ENCODE assay signal across 1 cellular context in the genomic region with DNA sequence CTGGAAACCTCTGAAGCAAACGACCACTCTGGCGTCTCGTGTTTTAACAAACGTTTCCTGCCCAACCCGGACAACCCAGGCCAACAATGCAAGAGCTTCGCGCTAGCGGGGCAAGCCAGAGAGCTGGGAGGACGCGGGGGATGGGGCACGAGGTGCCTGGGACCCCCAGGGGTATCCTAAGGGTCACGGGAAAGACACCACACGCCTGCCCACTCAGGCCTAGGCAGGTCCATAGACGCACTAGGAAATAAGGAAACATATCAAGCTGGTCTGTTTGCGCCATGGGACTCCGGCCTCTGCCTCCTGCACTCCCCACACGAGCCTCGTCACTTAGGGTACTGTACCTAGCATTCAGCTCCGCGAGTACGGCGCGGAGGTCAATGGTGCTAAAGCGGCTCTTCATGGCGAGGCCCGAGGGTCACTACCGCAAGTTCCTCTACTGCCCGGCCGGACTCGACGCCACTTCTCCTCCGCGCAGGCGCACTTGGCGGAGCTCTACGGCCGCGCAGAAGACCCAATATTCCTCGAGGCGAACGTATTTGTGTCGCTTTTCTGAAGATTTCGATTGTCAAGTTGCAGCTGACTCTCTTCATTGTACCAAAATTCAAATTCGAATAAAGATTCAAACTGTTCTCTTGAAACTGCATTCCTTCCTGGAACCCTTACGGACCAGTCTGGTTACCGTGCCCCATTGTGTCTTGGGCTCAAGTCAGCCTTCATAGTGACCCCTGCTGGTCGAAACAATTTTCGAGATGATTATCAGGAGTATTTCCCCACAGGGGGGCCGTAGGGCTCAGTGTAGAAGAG.
A peak's percentile ranks its signal among the peaks of the same experiment; 100 is the strongest.
TF ChIP-seq lines count a peak whose summit lies in the region.

A gene with protein sequence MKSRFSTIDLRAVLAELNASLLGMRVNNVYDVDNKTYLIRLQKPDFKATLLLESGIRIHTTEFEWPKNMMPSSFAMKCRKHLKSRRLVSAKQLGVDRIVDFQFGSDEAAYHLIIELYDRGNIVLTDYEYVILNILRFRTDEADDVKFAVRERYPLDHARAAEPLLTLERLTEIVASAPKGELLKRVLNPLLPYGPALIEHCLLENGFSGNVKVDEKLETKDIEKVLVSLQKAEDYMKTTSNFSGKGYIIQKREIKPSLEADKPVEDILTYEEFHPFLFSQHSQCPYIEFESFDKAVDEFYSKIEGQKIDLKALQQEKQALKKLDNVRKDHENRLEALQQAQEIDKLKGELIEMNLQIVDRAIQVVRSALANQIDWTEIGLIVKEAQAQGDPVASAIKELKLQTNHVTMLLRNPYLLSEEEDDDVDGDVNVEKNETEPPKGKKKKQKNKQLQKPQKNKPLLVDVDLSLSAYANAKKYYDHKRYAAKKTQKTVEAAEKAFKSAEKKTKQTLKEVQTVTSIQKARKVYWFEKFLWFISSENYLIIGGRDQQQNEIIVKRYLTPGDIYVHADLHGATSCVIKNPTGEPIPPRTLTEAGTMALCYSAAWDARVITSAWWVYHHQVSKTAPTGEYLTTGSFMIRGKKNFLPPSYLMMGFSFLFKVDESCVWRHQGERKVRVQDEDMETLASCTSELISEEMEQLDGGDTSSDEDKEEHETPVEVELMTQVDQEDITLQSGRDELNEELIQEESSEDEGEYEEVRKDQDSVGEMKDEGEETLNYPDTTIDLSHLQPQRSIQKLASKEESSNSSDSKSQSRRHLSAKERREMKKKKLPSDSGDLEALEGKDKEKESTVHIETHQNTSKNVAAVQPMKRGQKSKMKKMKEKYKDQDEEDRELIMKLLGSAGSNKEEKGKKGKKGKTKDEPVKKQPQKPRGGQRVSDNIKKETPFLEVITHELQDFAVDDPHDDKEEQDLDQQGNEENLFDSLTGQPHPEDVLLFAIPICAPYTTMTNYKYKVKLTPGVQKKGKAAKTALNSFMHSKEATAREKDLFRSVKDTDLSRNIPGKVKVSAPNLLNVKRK (minus strand): TSS at position 438 of the 807 bp plus-strand sequence. CDS start 35 bp downstream, at position 403.

TF ChIP-seq in HepG2, 621 proteins besides CTCF, POLR2A, EP300 and RAD21 (continued from another document and continues in another):
- TF ChIP-seq, protein P1, sequence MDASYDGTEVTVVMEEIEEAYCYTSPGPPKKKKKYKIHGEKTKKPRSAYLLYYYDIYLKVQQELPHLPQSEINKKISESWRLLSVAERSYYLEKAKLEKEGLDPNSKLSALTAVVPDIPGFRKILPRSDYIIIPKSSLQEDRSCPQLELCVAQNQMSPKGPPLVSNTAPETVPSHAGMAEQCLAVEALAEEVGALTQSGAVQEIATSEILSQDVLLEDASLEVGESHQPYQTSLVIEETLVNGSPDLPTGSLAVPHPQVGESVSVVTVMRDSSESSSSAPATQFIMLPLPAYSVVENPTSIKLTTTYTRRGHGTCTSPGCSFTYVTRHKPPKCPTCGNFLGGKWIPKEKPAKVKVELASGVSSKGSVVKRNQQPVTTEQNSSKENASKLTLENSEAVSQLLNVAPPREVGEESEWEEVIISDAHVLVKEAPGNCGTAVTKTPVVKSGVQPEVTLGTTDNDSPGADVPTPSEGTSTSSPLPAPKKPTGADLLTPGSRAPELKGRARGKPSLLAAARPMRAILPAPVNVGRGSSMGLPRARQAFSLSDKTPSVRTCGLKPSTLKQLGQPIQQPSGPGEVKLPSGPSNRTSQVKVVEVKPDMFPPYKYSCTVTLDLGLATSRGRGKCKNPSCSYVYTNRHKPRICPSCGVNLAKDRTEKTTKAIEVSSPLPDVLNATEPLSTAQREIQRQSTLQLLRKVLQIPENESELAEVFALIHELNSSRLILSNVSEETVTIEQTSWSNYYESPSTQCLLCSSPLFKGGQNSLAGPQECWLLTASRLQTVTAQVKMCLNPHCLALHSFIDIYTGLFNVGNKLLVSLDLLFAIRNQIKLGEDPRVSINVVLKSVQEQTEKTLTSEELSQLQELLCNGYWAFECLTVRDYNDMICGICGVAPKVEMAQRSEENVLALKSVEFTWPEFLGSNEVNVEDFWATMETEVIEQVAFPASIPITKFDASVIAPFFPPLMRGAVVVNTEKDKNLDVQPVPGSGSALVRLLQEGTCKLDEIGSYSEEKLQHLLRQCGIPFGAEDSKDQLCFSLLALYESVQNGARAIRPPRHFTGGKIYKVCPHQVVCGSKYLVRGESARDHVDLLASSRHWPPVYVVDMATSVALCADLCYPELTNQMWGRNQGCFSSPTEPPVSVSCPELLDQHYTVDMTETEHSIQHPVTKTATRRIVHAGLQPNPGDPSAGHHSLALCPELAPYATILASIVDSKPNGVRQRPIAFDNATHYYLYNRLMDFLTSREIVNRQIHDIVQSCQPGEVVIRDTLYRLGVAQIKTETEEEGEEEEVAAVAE (CRISPR knock-in tag; IDR thresholded peaks at IDR 0.05; ENCODE audit: borderline replicate concordance), result no peak; the same call in none of the 2 replicates
- TF ChIP-seq HDAC6 (IDR thresholded peaks at IDR 0.05; ENCODE audit: low read depth, low read length), result no peak
- TF ChIP-seq, protein P2, sequence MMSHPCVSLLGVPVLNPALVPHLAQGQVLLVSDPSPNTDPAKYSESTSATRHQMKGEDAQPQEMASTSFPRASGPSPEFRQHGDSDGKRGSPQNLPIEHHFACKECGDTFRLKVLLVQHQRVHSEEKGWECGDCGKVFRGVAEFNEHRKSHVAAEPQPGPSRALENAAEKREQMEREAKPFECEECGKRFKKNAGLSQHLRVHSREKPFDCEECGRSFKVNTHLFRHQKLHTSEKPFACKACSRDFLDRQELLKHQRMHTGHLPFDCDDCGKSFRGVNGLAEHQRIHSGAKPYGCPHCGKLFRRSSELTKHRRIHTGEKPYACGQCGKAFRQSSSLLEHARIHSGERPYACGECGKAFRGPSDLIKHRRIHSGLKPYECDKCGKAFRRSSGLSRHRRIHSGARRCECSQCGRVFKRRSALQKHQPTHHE (CRISPR knock-in tag; IDR thresholded peaks at IDR 0.05; ENCODE audit: borderline replicate concordance), result 0 out of 2 replicates have a peak, but pooled peaks have one; percentile 48
- TF ChIP-seq ZNF777 (CRISPR knock-in tag; IDR thresholded peaks at IDR 0.05), result peak; percentile 92
- TF ChIP-seq, protein P3, sequence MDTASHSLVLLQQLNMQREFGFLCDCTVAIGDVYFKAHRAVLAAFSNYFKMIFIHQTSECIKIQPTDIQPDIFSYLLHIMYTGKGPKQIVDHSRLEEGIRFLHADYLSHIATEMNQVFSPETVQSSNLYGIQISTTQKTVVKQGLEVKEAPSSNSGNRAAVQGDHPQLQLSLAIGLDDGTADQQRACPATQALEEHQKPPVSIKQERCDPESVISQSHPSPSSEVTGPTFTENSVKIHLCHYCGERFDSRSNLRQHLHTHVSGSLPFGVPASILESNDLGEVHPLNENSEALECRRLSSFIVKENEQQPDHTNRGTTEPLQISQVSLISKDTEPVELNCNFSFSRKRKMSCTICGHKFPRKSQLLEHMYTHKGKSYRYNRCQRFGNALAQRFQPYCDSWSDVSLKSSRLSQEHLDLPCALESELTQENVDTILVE (CRISPR knock-in tag; IDR thresholded peaks at IDR 0.05), result no peak
- TF ChIP-seq, protein P4, sequence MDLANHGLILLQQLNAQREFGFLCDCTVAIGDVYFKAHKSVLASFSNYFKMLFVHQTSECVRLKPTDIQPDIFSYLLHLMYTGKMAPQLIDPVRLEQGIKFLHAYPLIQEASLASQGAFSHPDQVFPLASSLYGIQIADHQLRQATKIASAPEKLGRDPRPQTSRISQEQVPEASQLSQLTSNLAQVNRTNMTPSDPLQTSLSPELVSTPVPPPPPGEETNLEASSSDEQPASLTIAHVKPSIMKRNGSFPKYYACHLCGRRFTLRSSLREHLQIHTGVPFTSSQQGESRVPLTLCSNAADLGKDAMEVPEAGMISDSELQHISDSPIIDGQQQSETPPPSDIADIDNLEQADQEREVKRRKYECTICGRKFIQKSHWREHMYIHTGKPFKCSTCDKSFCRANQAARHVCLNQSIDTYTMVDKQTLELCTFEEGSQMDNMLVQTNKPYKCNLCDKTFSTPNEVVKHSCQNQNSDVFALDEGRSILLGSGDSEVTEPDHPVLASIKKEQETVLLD (CRISPR knock-in tag; IDR thresholded peaks at IDR 0.05; ENCODE audit: low read depth), result no peak
- no peak for TF ChIP-seq PHF5A (CRISPR knock-in tag; IDR thresholded peaks at IDR 0.05; ENCODE audit: low read depth, unreplicated experiment)
- TF ChIP-seq SP140L (CRISPR knock-in tag; IDR thresholded peaks at IDR 0.05; ENCODE audit: borderline replicate concordance), result no peak
- TF ChIP-seq MEIS1 (CRISPR knock-in tag; IDR thresholded peaks at IDR 0.05; ENCODE audit: borderline replicate concordance), result no peak
- no peak for TF ChIP-seq NR3C1 (CRISPR knock-in tag; IDR thresholded peaks at IDR 0.05)
- TF ChIP-seq, protein P5, sequence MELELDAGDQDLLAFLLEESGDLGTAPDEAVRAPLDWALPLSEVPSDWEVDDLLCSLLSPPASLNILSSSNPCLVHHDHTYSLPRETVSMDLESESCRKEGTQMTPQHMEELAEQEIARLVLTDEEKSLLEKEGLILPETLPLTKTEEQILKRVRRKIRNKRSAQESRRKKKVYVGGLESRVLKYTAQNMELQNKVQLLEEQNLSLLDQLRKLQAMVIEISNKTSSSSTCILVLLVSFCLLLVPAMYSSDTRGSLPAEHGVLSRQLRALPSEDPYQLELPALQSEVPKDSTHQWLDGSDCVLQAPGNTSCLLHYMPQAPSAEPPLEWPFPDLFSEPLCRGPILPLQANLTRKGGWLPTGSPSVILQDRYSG (CRISPR knock-in tag; IDR thresholded peaks at IDR 0.05), result no peak
- TF ChIP-seq XRCC5 (optimal IDR thresholded peaks at IDR 0.05; ENCODE audit: low read length), result no peak
- TF ChIP-seq, protein P6, sequence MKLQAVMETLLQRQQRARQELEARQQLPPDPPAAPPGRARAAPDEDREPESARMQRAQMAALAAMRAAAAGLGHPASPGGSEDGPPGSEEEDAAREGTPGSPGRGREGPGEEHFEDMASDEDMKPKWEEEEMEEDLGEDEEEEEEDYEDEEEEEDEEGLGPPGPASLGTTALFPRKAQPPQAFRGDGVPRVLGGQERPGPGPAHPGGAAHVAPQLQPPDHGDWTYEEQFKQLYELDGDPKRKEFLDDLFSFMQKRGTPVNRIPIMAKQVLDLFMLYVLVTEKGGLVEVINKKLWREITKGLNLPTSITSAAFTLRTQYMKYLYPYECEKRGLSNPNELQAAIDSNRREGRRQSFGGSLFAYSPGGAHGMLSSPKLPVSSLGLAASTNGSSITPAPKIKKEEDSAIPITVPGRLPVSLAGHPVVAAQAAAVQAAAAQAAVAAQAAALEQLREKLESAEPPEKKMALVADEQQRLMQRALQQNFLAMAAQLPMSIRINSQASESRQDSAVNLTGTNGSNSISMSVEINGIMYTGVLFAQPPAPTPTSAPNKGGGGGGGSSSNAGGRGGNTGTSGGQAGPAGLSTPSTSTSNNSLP (IDR thresholded peaks at IDR 0.05; ENCODE audit: low read depth, low read length), result no peak
- peak; percentile 57; the same call in 1 of the 2 replicates for TF ChIP-seq JUND (CRISPR knock-in tag; IDR thresholded peaks at IDR 0.05)
- TF ChIP-seq ZNF431 (CRISPR knock-in tag; IDR thresholded peaks at IDR 0.05; ENCODE audit: borderline replicate concordance, low read depth), result peak; percentile 30; the same call in 1 of the 2 replicates
- TF ChIP-seq, protein P7, sequence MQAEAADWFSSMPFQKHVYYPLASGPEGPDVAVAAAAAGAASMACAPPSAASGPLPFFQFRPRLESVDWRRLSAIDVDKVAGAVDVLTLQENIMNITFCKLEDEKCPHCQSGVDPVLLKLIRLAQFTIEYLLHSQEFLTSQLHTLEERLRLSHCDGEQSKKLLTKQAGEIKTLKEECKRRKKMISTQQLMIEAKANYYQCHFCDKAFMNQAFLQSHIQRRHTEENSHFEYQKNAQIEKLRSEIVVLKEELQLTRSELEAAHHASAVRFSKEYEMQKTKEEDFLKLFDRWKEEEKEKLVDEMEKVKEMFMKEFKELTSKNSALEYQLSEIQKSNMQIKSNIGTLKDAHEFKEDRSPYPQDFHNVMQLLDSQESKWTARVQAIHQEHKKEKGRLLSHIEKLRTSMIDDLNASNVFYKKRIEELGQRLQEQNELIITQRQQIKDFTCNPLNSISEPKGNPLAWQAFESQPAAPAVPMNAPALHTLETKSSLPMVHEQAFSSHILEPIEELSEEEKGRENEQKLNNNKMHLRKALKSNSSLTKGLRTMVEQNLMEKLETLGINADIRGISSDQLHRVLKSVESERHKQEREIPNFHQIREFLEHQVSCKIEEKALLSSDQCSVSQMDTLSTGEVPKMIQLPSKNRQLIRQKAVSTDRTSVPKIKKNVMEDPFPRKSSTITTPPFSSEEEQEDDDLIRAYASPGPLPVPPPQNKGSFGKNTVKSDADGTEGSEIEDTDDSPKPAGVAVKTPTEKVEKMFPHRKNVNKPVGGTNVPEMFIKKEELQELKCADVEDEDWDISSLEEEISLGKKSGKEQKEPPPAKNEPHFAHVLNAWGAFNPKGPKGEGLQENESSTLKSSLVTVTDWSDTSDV (CRISPR knock-in tag; IDR thresholded peaks at IDR 0.05), result no peak
- TF ChIP-seq CC2D1A (CRISPR knock-in tag; IDR thresholded peaks at IDR 0.05), result no peak
- TF ChIP-seq, protein P8, sequence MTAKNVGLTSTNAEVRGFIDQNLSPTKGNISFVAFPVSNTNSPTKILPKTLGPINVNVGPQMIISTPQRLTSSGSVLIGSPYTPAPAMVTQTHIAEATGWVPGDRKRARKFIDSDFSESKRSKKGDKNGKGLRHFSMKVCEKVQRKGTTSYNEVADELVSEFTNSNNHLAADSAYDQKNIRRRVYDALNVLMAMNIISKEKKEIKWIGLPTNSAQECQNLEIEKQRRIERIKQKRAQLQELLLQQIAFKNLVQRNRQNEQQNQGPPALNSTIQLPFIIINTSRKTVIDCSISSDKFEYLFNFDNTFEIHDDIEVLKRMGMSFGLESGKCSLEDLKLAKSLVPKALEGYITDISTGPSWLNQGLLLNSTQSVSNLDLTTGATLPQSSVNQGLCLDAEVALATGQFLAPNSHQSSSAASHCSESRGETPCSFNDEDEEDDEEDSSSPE (CRISPR knock-in tag; IDR thresholded peaks at IDR 0.05), result peak; percentile 66; the same call in 1 of the 2 replicates
- TF ChIP-seq, protein P9, sequence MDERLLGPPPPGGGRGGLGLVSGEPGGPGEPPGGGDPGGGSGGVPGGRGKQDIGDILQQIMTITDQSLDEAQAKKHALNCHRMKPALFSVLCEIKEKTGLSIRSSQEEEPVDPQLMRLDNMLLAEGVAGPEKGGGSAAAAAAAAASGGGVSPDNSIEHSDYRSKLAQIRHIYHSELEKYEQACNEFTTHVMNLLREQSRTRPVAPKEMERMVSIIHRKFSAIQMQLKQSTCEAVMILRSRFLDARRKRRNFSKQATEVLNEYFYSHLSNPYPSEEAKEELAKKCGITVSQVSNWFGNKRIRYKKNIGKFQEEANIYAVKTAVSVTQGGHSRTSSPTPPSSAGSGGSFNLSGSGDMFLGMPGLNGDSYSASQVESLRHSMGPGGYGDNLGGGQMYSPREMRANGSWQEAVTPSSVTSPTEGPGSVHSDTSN (CRISPR knock-in tag; IDR thresholded peaks at IDR 0.05), result no peak
- no peak for TF ChIP-seq KLF15 (CRISPR knock-in tag; IDR thresholded peaks at IDR 0.05; ENCODE audit: borderline replicate concordance)
- TF ChIP-seq, protein P10, sequence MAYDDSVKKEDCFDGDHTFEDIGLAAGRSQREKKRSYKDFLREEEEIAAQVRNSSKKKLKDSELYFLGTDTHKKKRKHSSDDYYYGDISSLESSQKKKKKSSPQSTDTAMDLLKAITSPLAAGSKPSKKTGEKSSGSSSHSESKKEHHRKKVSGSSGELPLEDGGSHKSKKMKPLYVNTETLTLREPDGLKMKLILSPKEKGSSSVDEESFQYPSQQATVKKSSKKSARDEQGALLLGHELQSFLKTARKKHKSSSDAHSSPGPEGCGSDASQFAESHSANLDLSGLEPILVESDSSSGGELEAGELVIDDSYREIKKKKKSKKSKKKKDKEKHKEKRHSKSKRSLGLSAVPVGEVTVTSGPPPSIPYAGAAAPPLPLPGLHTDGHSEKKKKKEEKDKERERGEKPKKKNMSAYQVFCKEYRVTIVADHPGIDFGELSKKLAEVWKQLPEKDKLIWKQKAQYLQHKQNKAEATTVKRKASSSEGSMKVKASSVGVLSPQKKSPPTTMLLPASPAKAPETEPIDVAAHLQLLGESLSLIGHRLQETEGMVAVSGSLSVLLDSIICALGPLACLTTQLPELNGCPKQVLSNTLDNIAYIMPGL (CRISPR knock-in tag; IDR thresholded peaks at IDR 0.05; ENCODE audit: borderline replicate concordance in 1 of 2, low read depth in 1 of 2), result peak; percentile 92 to 93
- no peak for TF ChIP-seq ZSCAN12 (CRISPR knock-in tag; IDR thresholded peaks at IDR 0.05)
- TF ChIP-seq WIZ (CRISPR knock-in tag; IDR thresholded peaks at IDR 0.05), result no peak
- no peak for TF ChIP-seq HOXD1 (CRISPR knock-in tag; IDR thresholded peaks at IDR 0.05)
